1 cellular context compared by ENCODE assay signal in genomic region chr12:52608161-52608560, GRCh38.
TF ChIP-seq lines count a peak whose summit lies in the region.

No MANE protein-coding gene starts in this region.

TF ChIP-seq in HepG2, 621 proteins besides CTCF, POLR2A, EP300 and RAD21:
- TF ChIP-seq, protein P1, sequence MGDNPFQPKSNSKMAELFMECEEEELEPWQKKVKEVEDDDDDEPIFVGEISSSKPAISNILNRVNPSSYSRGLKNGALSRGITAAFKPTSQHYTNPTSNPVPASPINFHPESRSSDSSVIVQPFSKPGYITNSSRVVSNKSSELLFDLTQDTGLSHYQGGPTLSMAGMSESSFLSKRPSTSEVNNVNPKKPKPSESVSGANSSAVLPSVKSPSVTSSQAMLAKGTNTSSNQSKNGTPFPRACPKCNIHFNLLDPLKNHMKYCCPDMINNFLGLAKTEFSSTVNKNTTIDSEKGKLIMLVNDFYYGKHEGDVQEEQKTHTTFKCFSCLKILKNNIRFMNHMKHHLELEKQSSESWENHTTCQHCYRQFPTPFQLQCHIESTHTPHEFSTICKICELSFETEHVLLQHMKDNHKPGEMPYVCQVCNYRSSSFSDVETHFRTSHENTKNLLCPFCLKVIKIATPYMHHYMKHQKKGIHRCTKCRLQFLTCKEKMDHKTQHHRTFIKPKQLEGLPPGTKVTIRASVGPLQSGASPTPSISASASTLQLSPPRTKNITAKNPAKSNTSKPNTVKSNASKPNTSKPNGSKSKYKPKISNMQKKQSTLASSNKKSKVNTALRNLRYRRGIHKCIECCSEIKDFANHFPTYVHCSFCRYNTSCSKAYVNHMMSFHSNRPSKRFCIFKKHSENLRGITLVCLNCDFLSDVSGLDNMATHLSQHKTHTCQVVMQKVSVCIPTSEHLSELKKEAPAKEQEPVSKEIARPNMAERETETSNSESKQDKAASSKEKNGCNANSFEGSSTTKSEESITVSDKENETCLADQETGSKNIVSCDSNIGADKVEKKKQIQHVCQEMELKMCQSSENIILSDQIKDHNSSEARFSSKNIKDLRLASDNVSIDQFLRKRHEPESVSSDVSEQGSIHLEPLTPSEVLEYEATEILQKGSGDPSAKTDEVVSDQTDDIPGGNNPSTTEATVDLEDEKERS (CRISPR knock-in tag; IDR thresholded peaks at IDR 0.05), result no peak
- TF ChIP-seq NR2F1 (CRISPR knock-in tag; IDR thresholded peaks at IDR 0.05), result no peak
- TF ChIP-seq ZNF121 (CRISPR knock-in tag; IDR thresholded peaks at IDR 0.05), result no peak
- no peak for TF ChIP-seq ZFP41 (CRISPR knock-in tag; IDR thresholded peaks at IDR 0.05; ENCODE audit: borderline replicate concordance)
- TF ChIP-seq BHLHE40 (IDR thresholded peaks at IDR 0.05; ENCODE audit: low read length), result no peak
- no peak for TF ChIP-seq NKX3-1 (CRISPR knock-in tag; IDR thresholded peaks at IDR 0.05)
- TF ChIP-seq MYNN (CRISPR knock-in tag; IDR thresholded peaks at IDR 0.05; ENCODE audit: low read depth), result no peak
- no peak for TF ChIP-seq KDM2A (CRISPR knock-in tag; IDR thresholded peaks at IDR 0.05; ENCODE audit: borderline replicate concordance, low read depth)
- TF ChIP-seq ZC3H4 (CRISPR knock-in tag; IDR thresholded peaks at IDR 0.05; ENCODE audit: borderline replicate concordance), result no peak
- TF ChIP-seq FOXK1 (CRISPR knock-in tag; IDR thresholded peaks at IDR 0.05; ENCODE audit: borderline replicate concordance, low read depth), result no peak
- TF ChIP-seq ZNF687 (CRISPR knock-in tag; IDR thresholded peaks at IDR 0.05), result no peak
- TF ChIP-seq, protein P2, sequence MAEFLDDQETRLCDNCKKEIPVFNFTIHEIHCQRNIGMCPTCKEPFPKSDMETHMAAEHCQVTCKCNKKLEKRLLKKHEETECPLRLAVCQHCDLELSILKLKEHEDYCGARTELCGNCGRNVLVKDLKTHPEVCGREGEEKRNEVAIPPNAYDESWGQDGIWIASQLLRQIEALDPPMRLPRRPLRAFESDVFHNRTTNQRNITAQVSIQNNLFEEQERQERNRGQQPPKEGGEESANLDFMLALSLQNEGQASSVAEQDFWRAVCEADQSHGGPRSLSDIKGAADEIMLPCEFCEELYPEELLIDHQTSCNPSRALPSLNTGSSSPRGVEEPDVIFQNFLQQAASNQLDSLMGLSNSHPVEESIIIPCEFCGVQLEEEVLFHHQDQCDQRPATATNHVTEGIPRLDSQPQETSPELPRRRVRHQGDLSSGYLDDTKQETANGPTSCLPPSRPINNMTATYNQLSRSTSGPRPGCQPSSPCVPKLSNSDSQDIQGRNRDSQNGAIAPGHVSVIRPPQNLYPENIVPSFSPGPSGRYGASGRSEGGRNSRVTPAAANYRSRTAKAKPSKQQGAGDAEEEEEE (CRISPR knock-in tag; IDR thresholded peaks at IDR 0.05; ENCODE audit: borderline replicate concordance), result no peak
- TF ChIP-seq ZNF101 (CRISPR knock-in tag; IDR thresholded peaks at IDR 0.05; ENCODE audit: borderline replicate concordance, low read depth), result no peak
